In the genomic region with DNA sequence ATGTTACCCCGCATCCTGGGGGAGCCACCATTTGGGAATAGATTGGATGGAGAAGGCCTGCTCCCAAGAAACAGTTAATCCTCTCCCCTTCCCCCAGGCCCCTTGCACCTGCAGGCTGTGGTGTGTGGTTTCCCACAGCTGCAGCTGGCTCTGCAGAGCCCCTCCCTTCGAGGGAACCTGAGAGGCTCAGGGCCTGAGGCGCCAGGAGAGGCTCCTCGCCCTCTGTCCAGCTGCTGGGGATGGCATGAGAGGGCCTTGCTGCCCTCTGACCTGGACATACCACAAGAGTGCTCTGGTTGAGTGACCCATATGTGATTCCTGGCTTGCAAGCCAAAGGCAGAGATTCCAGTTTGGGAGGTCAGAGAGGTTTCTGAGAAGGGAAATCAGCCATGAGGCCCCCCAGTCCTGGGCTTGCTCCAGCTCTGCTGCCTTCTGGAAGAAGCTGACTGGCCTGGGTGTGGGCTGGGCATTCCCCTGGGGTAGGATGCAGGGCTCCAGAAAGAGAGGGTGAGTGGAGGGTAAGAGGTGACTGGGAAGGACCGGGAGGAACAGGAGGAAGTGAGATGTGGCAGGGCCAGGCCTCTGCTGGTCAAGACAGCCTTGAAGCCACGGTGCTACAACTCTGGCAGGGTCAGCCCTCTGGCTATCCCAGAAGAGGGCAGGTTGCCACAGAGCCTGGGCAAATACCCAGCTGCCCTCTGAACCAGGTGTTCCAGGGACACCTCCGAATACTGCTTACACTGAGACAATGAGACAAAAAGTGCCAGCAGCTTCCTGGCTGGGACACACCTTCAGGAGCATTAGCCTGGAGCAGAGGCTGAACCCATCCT, we compare ENCODE assay signal across 8 cellular contexts. TPM values are rescaled to one million over a fixed set of nuclear protein-coding genes. Genes with fewer than 3 reads are reported as not detected.
DNase-seq lines count a peak whose midpoint lies in the region; ATAC-seq, FAIRE-seq and TF ChIP-seq lines count a peak whose summit lies in the region.

No MANE protein-coding gene starts in this region.

- H3K4me1 ChIP-seq in KMS-11 (ENCODE audit: low read depth, poor library complexity, severe bottlenecking): peaks cover 94% of the 10 kb centered on the region
- H3K4me1 ChIP-seq in kidney (ENCODE audit: control insufficient read depth in 1 of 2, insufficient read depth in 1 of 2, low read depth in 1 of 2, low read length in 2 of 2): peaks cover 8 to 14% of the 10 kb centered on the region in 2 donors
- H3K4me1 ChIP-seq in mesendoderm (ENCODE audit: control insufficient read depth, low read depth, low read length): no peaks in the 10 kb centered on the region

- no peak overlapping the region for H4K5ac ChIP-seq in mesendoderm (ENCODE audit: low read length)

- H3K18ac ChIP-seq in mesendoderm (ENCODE audit: low read length): no peak overlapping the region

- intact Hi-C loops in activated CD4-positive, alpha-beta T cell treated with anti-CD3 and anti-CD28 coated beads, Interleukin-2, amount 10 ng/mL, durations not matched to agents 24 days and 14 days (cut with micrococcal nuclease): no loop called here
- intact Hi-C loops in kidney (cut with DNase I): no loop called here

- H3K27ac ChIP-seq in KMS-11 (peak overlapping the region; percentile 97), VCaP (peak overlapping the region; percentile 72), kidney (ENCODE audit: low read depth in 2 of 2, low read length in 2 of 2) (no peak overlapping the region), mesendoderm (ENCODE audit: low read depth, low read length) (no peak overlapping the region)

- H3K9ac ChIP-seq in KMS-11 (peak overlapping the region; percentile 63; the same call in 1 of the 2 replicates), kidney (ENCODE audit: low read length in 2 of 2) (no peak overlapping the region), mesendoderm (ENCODE audit: low read length) (no peak overlapping the region)

- H2AFZ ChIP-seq in KMS-11 (ENCODE audit: low read depth): peak overlapping the region; percentile 49; the same call in 1 of the 2 replicates

- H2BK120ac ChIP-seq in mesendoderm (ENCODE audit: low read depth, low read length): no peak overlapping the region

- ATAC-seq in GM21717 (IDR thresholded peaks at IDR 0.05; ENCODE audit: unreplicated experiment): peak; percentile 70

- no peak overlapping the region for H4K8ac ChIP-seq in mesendoderm (ENCODE audit: low read depth, low read length)

- peaks cover 57% of the 10 kb centered on the region for H3K4me1 Mint-ChIP-seq in activated CD4-positive, alpha-beta T cell treated with anti-CD3 and anti-CD28 coated beads, Interleukin-2, amount 10 ng/mL, durations not matched to agents 24 days and 14 days

- no peaks in the 10 kb centered on the region for H3K79me1 ChIP-seq in mesendoderm (ENCODE audit: low read length)

- H2BK15ac ChIP-seq in mesendoderm (replicated peaks; ENCODE audit: low read depth): no peak overlapping the region

- H2AK5ac ChIP-seq in mesendoderm (ENCODE audit: low read length): no peak overlapping the region

- TF ChIP-seq CTCF in KMS-11 (conservative IDR thresholded peaks at IDR 0.05; ENCODE audit: low read depth, low read length) (no peak), VCaP (conservative IDR thresholded peaks at IDR 0.05) (no peak), kidney (IDR thresholded peaks at IDR 0.05; ENCODE audit: borderline replicate concordance, extremely low read depth, insufficient read depth) (no peak)

- H3K56ac ChIP-seq in mesendoderm (ENCODE audit: low read length): no peak overlapping the region

- no peak overlapping the region for H3K4ac ChIP-seq in mesendoderm (ENCODE audit: low read depth, low read length)

- H3K4me2 ChIP-seq in KMS-11 (peak overlapping the region; percentile 74), mesendoderm (ENCODE audit: low read length) (no peak overlapping the region)

- no peak for FAIRE-seq in kidney (lab: Jason Lieb, UNC)

- H3K4me3 ChIP-seq in KMS-11 (IDR thresholded peaks at IDR 0.05; ENCODE audit: insufficient read depth, low read depth, low read length) (no peak overlapping the region), kidney (ENCODE audit: low read length in 2 of 2) (no peak overlapping the region), mesendoderm (ENCODE audit: low read length) (no peak overlapping the region)

- no CpG with 5 or more reads among the region's 7 CpGs for WGBS in mesendoderm (ENCODE audit: extremely low coverage, insufficient coverage, low lambda C conversion rate)

- H3K23ac ChIP-seq in mesendoderm (ENCODE audit: low read length): no peak overlapping the region

- peak overlapping the region; percentile 76 for H3K27ac Mint-ChIP-seq in activated CD4-positive, alpha-beta T cell treated with anti-CD3 and anti-CD28 coated beads, Interleukin-2, amount 10 ng/mL, durations not matched to agents 24 days and 14 days

- no peaks in the 10 kb centered on the region for H3K9me3 ChIP-seq in kidney (ENCODE audit: control insufficient read depth in 1 of 2, low read length in 2 of 2)

- no peaks in the 10 kb centered on the region for H4K20me1 ChIP-seq in KMS-11 (ENCODE audit: insufficient read depth)

- no peaks in the 10 kb centered on the region for H3K27me3 Mint-ChIP-seq in activated CD4-positive, alpha-beta T cell treated with anti-CD3 and anti-CD28 coated beads, Interleukin-2, amount 10 ng/mL, durations not matched to agents 24 days and 14 days

- H3K36me3 Mint-ChIP-seq in activated CD4-positive, alpha-beta T cell treated with anti-CD3 and anti-CD28 coated beads, Interleukin-2, amount 10 ng/mL, durations not matched to agents 24 days and 14 days (ENCODE audit: low read depth): peaks cover 7% of the 10 kb centered on the region

- H3K27me3 ChIP-seq in KMS-11 (ENCODE audit: insufficient read depth, low read depth) (no peaks in the 10 kb centered on the region), mesendoderm (ENCODE audit: insufficient read depth, low read length, poor library complexity) (no peaks in the 10 kb centered on the region)

- H3K36me3 ChIP-seq in KMS-11 (ENCODE audit: insufficient read depth) (no peaks in the 10 kb centered on the region), kidney (ENCODE audit: control insufficient read depth in 1 of 2, insufficient read depth in 2 of 2, low read length in 2 of 2) (no peaks in the 10 kb centered on the region), mesendoderm (ENCODE audit: control insufficient read depth, insufficient read depth, low read length) (no peaks in the 10 kb centered on the region)

- peak overlapping the region; percentile 68 for H3K4me3 Mint-ChIP-seq in activated CD4-positive, alpha-beta T cell treated with anti-CD3 and anti-CD28 coated beads, Interleukin-2, amount 10 ng/mL, durations not matched to agents 24 days and 14 days

- DNase-seq in activated CD4-positive, alpha-beta T cell treated with anti-CD3 and anti-CD28 coated beads, Interleukin-2, amount 10 ng/mL, durations not matched to agents 24 days and 14 days: peak; percentile 85
- DNase-seq in activated CD4-positive, alpha-beta T cell treated with anti-CD3 and anti-CD28 coated beads for 1 hour: no peak
- DNase-seq in kidney (peak; percentile 87), NOMO-1 treated with dmso at 0.1 percent for 144 hours (lab: John Stamatoyannopoulos, UW; ENCODE audit: unreplicated experiment) (no peak), mesendoderm (no peak)

- no peak overlapping the region for H2BK5ac ChIP-seq in mesendoderm (ENCODE audit: low read length)

- peaks cover 4% of the 10 kb centered on the region for H3K9me3 Mint-ChIP-seq in activated CD4-positive, alpha-beta T cell treated with anti-CD3 and anti-CD28 coated beads, Interleukin-2, amount 10 ng/mL, durations not matched to agents 24 days and 14 days

- H3K79me2 ChIP-seq in KMS-11 (ENCODE audit: insufficient read depth, low read depth): no peaks in the 10 kb centered on the region
- no peaks in the 10 kb centered on the region for H3K79me2 ChIP-seq in mesendoderm (ENCODE audit: control insufficient read depth, insufficient read depth, low read length)

RNA-seq across cellular contexts. Expression of a gene that starts 16.0 kb away (rescaled TPM):
- total RNA-seq in activated CD4-positive, alpha-beta T cell treated with anti-CD3 and anti-CD28 coated beads, Interleukin-2, amount 10 ng/mL, durations not matched to agents 24 days and 14 days: 153 and 155 TPM in 2 replicates
- 190 TPM for total RNA-seq in kidney
- polyA plus RNA-seq in kidney (ENCODE audit: insufficient read depth, low read depth, low replicate concordance): 867 TPM
- polyA plus RNA-seq in mesendoderm (2013, experiment 1 of 2): 546 TPM
- polyA plus RNA-seq in mesendoderm (2013, experiment 2 of 2): 544 TPM

RNA-seq across cellular contexts. Expression of a gene that starts 53.7 kb away (rescaled TPM):
- 8.4 and 9.1 TPM in 2 replicates for total RNA-seq in activated CD4-positive, alpha-beta T cell treated with anti-CD3 and anti-CD28 coated beads, Interleukin-2, amount 10 ng/mL, durations not matched to agents 24 days and 14 days
- total RNA-seq in kidney: 19.7 TPM
- 3.6 TPM for polyA plus RNA-seq in kidney (ENCODE audit: insufficient read depth, low read depth, low replicate concordance)
- 5.7 TPM for polyA plus RNA-seq in mesendoderm (2013, experiment 1 of 2)
- polyA plus RNA-seq in mesendoderm (2013, experiment 2 of 2): 5.5 TPM

Comparison
In these comparisons a context has a peak if more than half of its experiments do, and no peak if none do; other contexts are left out.
1. DNase-seq: peak in activated CD4-positive, alpha-beta T cell treated with anti-CD3 and anti-CD28 coated beads, Interleukin-2, amount 10 ng/mL, durations not matched to agents 24 days and 14 days (single experiment) and kidney (single experiment); none in activated CD4-positive, alpha-beta T cell treated with anti-CD3 and anti-CD28 coated beads for 1 hour (single experiment), NOMO-1 treated with dmso at 0.1 percent for 144 hours (single experiment) and mesendoderm (single experiment).
2. H3K27ac ChIP-seq: peak in KMS-11 (single experiment) and VCaP (single experiment); none in kidney (0 of 2) and mesendoderm (single experiment).